ENCODE assay signal across 9 cellular contexts in the genomic region with DNA sequence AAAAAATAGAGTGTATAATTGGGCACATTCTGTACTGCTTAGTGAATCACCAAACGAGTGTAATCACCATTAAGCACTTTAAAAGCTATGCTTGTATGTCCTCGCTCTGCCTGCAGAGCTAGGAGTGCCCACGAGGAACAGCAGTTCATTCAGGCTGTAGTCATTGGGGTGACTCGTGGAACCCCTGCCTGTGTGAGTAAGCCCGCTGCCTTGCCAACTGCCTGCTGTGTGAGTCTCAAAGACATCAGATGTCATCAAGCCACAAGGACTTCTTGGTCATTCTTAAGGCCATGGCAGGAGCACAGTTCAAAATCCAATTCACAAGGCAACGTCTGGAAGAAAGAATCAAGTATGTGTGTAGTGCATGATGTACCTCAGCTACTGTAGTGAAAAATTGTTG.
A peak's percentile ranks its signal among the peaks of the same experiment; 100 is the strongest.
DNase-seq lines count a peak whose midpoint lies in the region; ATAC-seq, FAIRE-seq and TF ChIP-seq lines count a peak whose summit lies in the region.
"Had no signal": no experiment of that assay in that cellular context is flagged by ENCODE, and none has a peak within 500 bp of the region (broad histone marks: within the 10 kb centered on the region; RNA-seq: fewer than 3 reads in every experiment).

No MANE protein-coding gene starts in this region.

- peak; percentile 12 for TF ChIP-seq CTCF in astrocyte (IDR thresholded peaks at IDR 0.05; ENCODE audit: insufficient read depth, low read depth, low read length)
- no peak for TF ChIP-seq CTCF in left lung (IDR thresholded peaks at IDR 0.05)

- peak overlapping the region; percentile 51 for H3K4me2 ChIP-seq in astrocyte (ENCODE audit: low read length)

- FAIRE-seq in astrocyte (lab: Jason Lieb, UNC) = no peak

- H3K36me3 ChIP-seq in astrocyte (ENCODE audit: insufficient read depth, low read length) = no peaks in the 10 kb centered on the region
- no peaks in the 10 kb centered on the region for H3K36me3 ChIP-seq in left lung

- peak overlapping the region; percentile 99 for H3K27ac Mint-ChIP-seq in astrocyte (ENCODE audit: unreplicated experiment)

- H3K9ac ChIP-seq in astrocyte (ENCODE audit: low read length) = peak overlapping the region; percentile 32

- H3K9me3 Mint-ChIP-seq in astrocyte (ENCODE audit: unreplicated experiment) = no peaks in the 10 kb centered on the region

- H3K4me1 ChIP-seq in astrocyte (ENCODE audit: insufficient read depth, low read length) (peaks cover 30% of the 10 kb centered on the region), left lung (peaks cover 41 to 91% of the 10 kb centered on the region in 2 donors)

- peak; percentile 42 for DNase-seq in A172 (ENCODE audit: low spot score)
- DNase-seq in GM04504 (ENCODE audit: low read depth) = peak; percentile 65
- DNase-seq in astrocyte (ENCODE audit: low read depth) = peak; percentile 81
- DNase-seq in left lung = no peak
- DNase-seq in left lobe of liver (ENCODE audit: low spot score) = no peak
- no peak for DNase-seq in DMS153 (lab: John Stamatoyannopoulos, UW)
- DNase-seq: NCI-H510A treated with DMSO at 0.1 percent for 48 hours had no signal

- H2AFZ ChIP-seq in astrocyte (ENCODE audit: low read depth, low read length) = no peak overlapping the region

- peaks cover 50% of the 10 kb centered on the region for H3K4me1 Mint-ChIP-seq in astrocyte (ENCODE audit: low read depth, unreplicated experiment)

- H3K27me3 ChIP-seq in astrocyte (ENCODE audit: insufficient read depth, low read length) = no peaks in the 10 kb centered on the region
- no peaks in the 10 kb centered on the region for H3K27me3 ChIP-seq in left lung

- H3K79me2 ChIP-seq in astrocyte (ENCODE audit: insufficient read depth, low read length) = peaks cover 99% of the 10 kb centered on the region

- H4K20me1 ChIP-seq in astrocyte (ENCODE audit: insufficient read depth, low read length) = peaks cover 79% of the 10 kb centered on the region

- no peaks in the 10 kb centered on the region for H3K27me3 Mint-ChIP-seq in astrocyte (ENCODE audit: low read depth, unreplicated experiment)

- peaks cover 9% of the 10 kb centered on the region for H3K36me3 Mint-ChIP-seq in astrocyte (ENCODE audit: low read depth, unreplicated experiment)

- no peak overlapping the region for H3K4me3 ChIP-seq in astrocyte (ENCODE audit: insufficient read depth, low read depth, low read length)
- H3K4me3 ChIP-seq in left lung = no peak overlapping the region

- H3K27ac ChIP-seq in astrocyte (ENCODE audit: low read depth, low read length) = peak overlapping the region; percentile 78
- H3K27ac ChIP-seq in left lung = no peak overlapping the region

- ATAC-seq in left lung (peak; percentile 29), HG03342 (IDR thresholded peaks at IDR 0.05; ENCODE audit: unreplicated experiment) (no peak), left lobe of liver (no peak), HG03442 (IDR thresholded peaks at IDR 0.05; ENCODE audit: unreplicated experiment) (no peak)

- intact Hi-C loops in left lung (cut with DNase I) = no loop called here

- H3K9me3 ChIP-seq in astrocyte (ENCODE audit: insufficient read depth, low read depth, low read length) (no peaks in the 10 kb centered on the region), left lung (no peaks in the 10 kb centered on the region)

- H3K4me3 Mint-ChIP-seq in astrocyte (ENCODE audit: unreplicated experiment) = no peak overlapping the region

Comparison
In these comparisons a context has a peak if more than half of its experiments do, and no peak if none do; other contexts are left out.
1. DNase-seq: peak in A172 (single experiment), GM04504 (single experiment) and astrocyte (single experiment); none in left lung (0 of 2), left lobe of liver (single experiment) and DMS153 (single experiment).